Comparison of ENCODE assay signal across 1 cellular context in the genomic region with DNA sequence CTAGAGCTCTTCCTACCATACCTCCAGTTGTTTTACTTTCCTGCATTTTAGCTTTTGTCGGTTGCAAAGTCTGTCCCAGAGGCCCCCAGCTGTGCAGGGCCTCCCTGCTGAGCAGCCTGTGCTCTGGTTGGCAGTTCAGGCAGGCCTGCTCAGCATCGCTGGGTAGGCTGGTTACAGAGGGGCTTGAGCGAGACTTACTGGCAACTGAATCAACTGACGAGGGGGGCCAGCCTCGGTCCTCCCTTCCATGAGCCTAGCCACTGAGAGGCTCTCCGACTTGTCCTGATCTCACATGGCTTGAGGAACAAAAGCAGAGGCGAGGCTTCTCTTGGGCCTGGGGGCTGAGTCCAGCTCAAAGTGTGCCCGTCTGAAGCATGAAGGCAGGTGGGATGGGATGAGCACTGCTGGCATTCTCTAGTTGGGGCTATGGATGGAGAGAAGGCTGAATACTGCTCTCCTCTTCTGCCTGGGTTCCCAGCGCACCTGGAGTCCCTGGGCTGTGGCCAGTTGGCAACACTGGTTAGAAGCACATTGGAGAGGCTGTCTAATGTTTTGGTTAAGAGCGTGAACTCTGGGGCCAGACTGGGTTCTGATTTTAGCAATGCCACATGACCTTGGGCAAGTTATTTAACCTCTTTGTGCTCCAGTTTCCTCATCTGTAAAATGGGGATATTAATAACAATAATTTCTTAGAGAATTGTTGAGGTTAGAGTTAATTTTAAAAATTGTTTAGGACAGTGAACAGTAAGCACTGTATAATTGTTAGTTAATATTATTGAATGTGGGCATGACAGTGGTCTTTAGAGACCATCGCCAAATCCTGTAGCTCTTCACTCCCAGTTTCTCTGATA.
A peak's percentile ranks its signal among the peaks of the same experiment; 100 is the strongest.
TF ChIP-seq lines count a peak whose summit lies in the region.

No MANE protein-coding gene starts in this region.

TF ChIP-seq in HepG2, 621 proteins besides CTCF, POLR2A, EP300 and RAD21:
- TF ChIP-seq ZNF629 (CRISPR knock-in tag; conservative IDR thresholded peaks at IDR 0.05) (0 out of 2 replicates have a peak, but pooled peaks have one; percentile 35), FOXJ3 (CRISPR knock-in tag; IDR thresholded peaks at IDR 0.05; ENCODE audit: borderline replicate concordance) (no peak)
TF ChIP-seq in HepG2: peak in this region for 1.
